28 cellular contexts compared by ENCODE assay signal in the genomic region with DNA sequence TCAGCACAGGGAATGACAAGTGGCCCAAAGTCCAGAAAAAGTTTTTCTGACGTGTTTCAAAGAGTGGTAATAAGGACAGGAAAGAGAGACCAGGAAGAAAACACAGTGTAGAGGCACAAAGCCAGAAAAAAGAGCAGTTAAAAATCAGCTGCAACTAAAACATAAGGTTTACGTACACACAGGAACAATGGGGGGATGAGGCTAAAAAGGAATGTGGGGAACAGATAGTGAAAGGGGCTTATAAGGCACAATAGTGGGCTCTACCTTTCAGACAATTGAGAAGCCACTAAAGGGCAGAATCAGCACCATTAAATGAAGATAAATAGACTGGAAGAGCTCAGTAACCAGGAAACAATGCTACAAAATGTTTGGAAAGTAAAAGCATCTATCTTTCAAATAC.
"Had no signal": no experiment of that assay in that cellular context is flagged by ENCODE, and none has a peak within 500 bp of the region (broad histone marks: within the 10 kb centered on the region; RNA-seq: fewer than 3 reads in every experiment).

No MANE protein-coding gene starts in this region.

- H3K27me3 Mint-ChIP-seq: progenitor cell of endocrine pancreas; stimulated activated naive B cell treated with anti-CD40 and anti-IgM and Interleukin-4, amounts not matched to agents 10 μg/mL and 1 μg/mL and 100 μg/mL, for 72 hours; stimulated activated naive CD8-positive, alpha-beta T cell treated with anti-CD3 and anti-CD28 coated beads, Interleukin-15, Interleukin-2, amounts not matched to agents 100 ng/mL and 50 ng/mL, for 24 hours had no signal

- H3K9me3 ChIP-seq: neutrophil, pancreas, psoas muscle, right lobe of liver, sigmoid colon, stomach, thoracic aorta, thyroid gland, tibial nerve, upper lobe of left lung, vagina had no signal

- H3K4me3 Mint-ChIP-seq: natural killer cell; nephron; neural crest cell; stimulated activated effector memory CD8-positive, alpha-beta T cell treated with anti-CD3 and anti-CD28 coated beads, Interleukin-12 subunit alpha, Interleukin-12 subunit beta, amount 100 ng/mL, for 72 hours; stimulated activated naive B cell treated with anti-CD40 and anti-IgM and Interleukin-4, amounts not matched to agents 10 μg/mL and 1 μg/mL and 100 μg/mL, for 72 hours; stimulated activated naive CD8-positive, alpha-beta T cell treated with anti-CD3 and anti-CD28 coated beads, Interleukin-15, Interleukin-2, amounts not matched to agents 100 ng/mL and 50 ng/mL, for 24 hours had no signal

- DNase-seq: natural killer cell; nucleus accumbens; pancreas; posterior cingulate gyrus; psoas muscle; right cardiac atrium; right lobe of liver; sigmoid colon; small intestine; stimulated activated CD4-positive, alpha-beta T cell treated with anti-CD3 and anti-CD28 coated beads, Interleukin-15, amount 100 ng/mL, for 24 hours; stimulated activated CD4-positive, alpha-beta T cell treated with anti-CD3 and anti-CD28 coated beads, Interleukin-2, amount 100 ng/mL, for 24 hours; stimulated activated CD4-positive, alpha-beta T cell treated with anti-CD3 and anti-CD28 coated beads, Interleukin-2, amount 100 ng/mL, for 48 hours; stimulated activated CD4-positive, alpha-beta T cell treated with anti-CD3 and anti-CD28 coated beads, Interleukin-4, amount 100 ng/mL, for 24 hours; stimulated activated naive B cell treated with anti-CD40 and anti-IgM and Interleukin-4, amounts not matched to agents 10 μg/mL and 1 μg/mL and 100 μg/mL, for 72 hours; stimulated activated naive CD4-positive, alpha-beta T cell treated with Interleukin-2 at 50 U/mL for 16 hours; stomach; thyroid gland; trophoblast cell; upper lobe of left lung had no signal

- H3K27me3 ChIP-seq: neutrophil, pancreas, right lobe of liver, sigmoid colon, stomach, thyroid gland, tibial nerve, upper lobe of left lung, vagina had no signal

- ATAC-seq: natural killer cell; pancreas; psoas muscle; right cardiac atrium; right lobe of liver; stimulated activated effector memory CD8-positive, alpha-beta T cell treated with anti-CD3 and anti-CD28 coated beads, Interleukin-12 subunit alpha, Interleukin-12 subunit beta, amount 100 ng/mL, for 72 hours; stimulated activated naive B cell treated with anti-CD40 and anti-IgM and Interleukin-4, amounts not matched to agents 10 μg/mL and 1 μg/mL and 100 μg/mL, for 72 hours had no signal

- H3K27ac Mint-ChIP-seq: nephron; progenitor cell of endocrine pancreas; stimulated activated effector memory CD8-positive, alpha-beta T cell treated with anti-CD3 and anti-CD28 coated beads, Interleukin-12 subunit alpha, Interleukin-12 subunit beta, amount 100 ng/mL, for 72 hours; stimulated activated naive B cell treated with anti-CD40 and anti-IgM and Interleukin-4, amounts not matched to agents 10 μg/mL and 1 μg/mL and 100 μg/mL, for 72 hours; stimulated activated naive CD8-positive, alpha-beta T cell treated with anti-CD3 and anti-CD28 coated beads, Interleukin-15, Interleukin-2, amounts not matched to agents 100 ng/mL and 50 ng/mL, for 24 hours had no signal

- H3K27ac ChIP-seq: neutrophil, pancreas, psoas muscle, right lobe of liver, sigmoid colon, stomach, thoracic aorta, thyroid gland, tibial nerve, upper lobe of left lung, vagina had no signal

- H3K9me3 Mint-ChIP-seq: natural killer cell; nephron; neural crest cell; stimulated activated effector memory CD8-positive, alpha-beta T cell treated with anti-CD3 and anti-CD28 coated beads, Interleukin-12 subunit alpha, Interleukin-12 subunit beta, amount 100 ng/mL, for 72 hours; stimulated activated naive B cell treated with anti-CD40 and anti-IgM and Interleukin-4, amounts not matched to agents 10 μg/mL and 1 μg/mL and 100 μg/mL, for 72 hours; stimulated activated naive CD8-positive, alpha-beta T cell treated with anti-CD3 and anti-CD28 coated beads, Interleukin-15, Interleukin-2, amounts not matched to agents 100 ng/mL and 50 ng/mL, for 24 hours had no signal

- H3K4me3 ChIP-seq: pancreas, psoas muscle, right lobe of liver, sigmoid colon, stomach, thoracic aorta, thyroid gland, tibial nerve, upper lobe of left lung, vagina had no signal
